Comparison of ENCODE assay signal across 24 cellular contexts in genomic region chr11:104776501-104777170, GRCh38.
A peak's percentile ranks its signal among the peaks of the same experiment; 100 is the strongest.
DNase-seq lines count a peak whose midpoint lies in the region; ATAC-seq, FAIRE-seq and TF ChIP-seq lines count a peak whose summit lies in the region.
"Had no signal": no experiment of that assay in that cellular context is flagged by ENCODE, and none has a peak within 500 bp of the region (broad histone marks: within the 10 kb centered on the region; RNA-seq: fewer than 3 reads in every experiment).

No MANE protein-coding gene starts in this region.

- ATAC-seq in HepG2 = no peak
- ATAC-seq in right lobe of liver = no peak
- ATAC-seq in HG02798 (IDR thresholded peaks at IDR 0.05; ENCODE audit: poor library complexity, unreplicated experiment) = no peak
- ATAC-seq in left lung = no peak
- ATAC-seq: activated CD4-positive, alpha-beta T cell treated with anti-CD3 and anti-CD28 coated beads for 36 hours; stimulated activated naive CD8-positive, alpha-beta T cell treated with anti-CD3 and anti-CD28 coated beads, Interleukin-15, amount 100 ng/mL, for 72 hours had no signal

- no peaks in the 10 kb centered on the region for H3K36me3 Mint-ChIP-seq in astrocyte (ENCODE audit: low read depth, unreplicated experiment)
- H3K36me3 Mint-ChIP-seq: neural progenitor cell had no signal

- in situ Hi-C loops in HepG2 (cut with HindIII; ENCODE audit: extremely low pct_ligation_motif_present, low pct_unique_long_range_greater_than_20kb) = no loop called here

- TF ChIP-seq RAD21 in HepG2 (CRISPR knock-in tag; IDR thresholded peaks at IDR 0.05) = no peak

- no peaks in the 10 kb centered on the region for H4K20me1 ChIP-seq in HepG2 (ENCODE audit: insufficient read depth, low read length)
- H4K20me1 ChIP-seq in astrocyte (ENCODE audit: insufficient read depth, low read length) = no peaks in the 10 kb centered on the region
- no peaks in the 10 kb centered on the region for H4K20me1 ChIP-seq in keratinocyte (ENCODE audit: control insufficient read depth, extremely low read depth, insufficient read depth, low read length)

- H3K4me3 ChIP-seq in HepG2 (replicated peaks in 1 of 3; ENCODE audit: insufficient read depth in 1 of 3, low read depth in 2 of 3, low read length in 3 of 3) (no peak overlapping the region), right lobe of liver (no peak overlapping the region), astrocyte (ENCODE audit: insufficient read depth, low read depth, low read length) (no peak overlapping the region), keratinocyte (ENCODE audit: control insufficient read depth in 2 of 3, extremely low read depth in 1 of 3, insufficient read depth in 2 of 3, low read depth in 1 of 3, low read length in 3 of 3) (no peak overlapping the region), left lung (no peak overlapping the region), H7 (ENCODE audit: insufficient read depth, low read depth, low read length) (no peak overlapping the region)
- H3K4me3 ChIP-seq: coronary artery, neural progenitor cell, tibial artery had no signal

- intact Hi-C loops in HepG2 (cut with micrococcal nuclease; ENCODE audit: unreplicated experiment) (no loop called here), right lobe of liver (cut with DNase I) (no loop called here), left lung (cut with DNase I) (no loop called here)

- no peak overlapping the region for H2AFZ ChIP-seq in HepG2 (ENCODE audit: low read length)
- H2AFZ ChIP-seq in astrocyte (ENCODE audit: low read depth, low read length) = no peak overlapping the region
- H2AFZ ChIP-seq in keratinocyte (ENCODE audit: control insufficient read depth, low read length) = peak overlapping the region; percentile 69
- H2AFZ ChIP-seq: neural progenitor cell had no signal

- no peak overlapping the region for H3K27ac Mint-ChIP-seq in astrocyte (ENCODE audit: unreplicated experiment)
- H3K27ac Mint-ChIP-seq: activated CD4-positive, alpha-beta T cell treated with anti-CD3 and anti-CD28 coated beads for 36 hours; activated T-cell treated with anti-CD3 and anti-CD28 coated beads, Interleukin-2, amount 50 U/mL, for 24 hours; endodermal cell; neural progenitor cell; T-helper 1 cell treated with Interleukin-12 subunit alpha and Interleukin-12 subunit beta and Interleukin-4 antibody, amounts not matched to agents 30 μg/mL and 1 μg/mL, for 36 hours had no signal

- DNase-seq in HepG2 (ENCODE audit: low spot score) (no peak), right lobe of liver (no peak), astrocyte (ENCODE audit: low read depth) (peak; percentile 25), keratinocyte (ENCODE audit: low read depth, low spot score) (peak; percentile 26), left lung (no peak), iPS-NIHi7 (ENCODE audit: extremely low spot score) (no peak), H7 (no peak)
- DNase-seq: activated CD4-positive, alpha-beta T cell treated with anti-CD3 and anti-CD28 coated beads for 36 hours; activated CD8-positive, alpha-beta memory T cell treated with anti-CD3 and anti-CD28 coated beads for 24 hours; activated T-cell treated with anti-CD3 and anti-CD28 coated beads, Interleukin-2, amount 50 U/mL, for 24 hours; BE2C; brain microvascular endothelial cell; COR-L47; endodermal cell; KBM-7; kidney glomerular epithelial cell; NCI-H1417 treated with DMSO at 0.1 percent for 48 hours; stimulated activated naive CD8-positive, alpha-beta T cell treated with anti-CD3 and anti-CD28 coated beads, Interleukin-15, amount 100 ng/mL, for 72 hours; tibial artery had no signal

- no peak for TF ChIP-seq POLR2A in HepG2 (IDR thresholded peaks at IDR 0.05; ENCODE audit: insufficient read depth in 1 of 2, low read depth in 2 of 2, low read length in 2 of 2)
- no peak for TF ChIP-seq POLR2A in right lobe of liver (IDR thresholded peaks at IDR 0.05)

- H3K9me3 ChIP-seq in HepG2 (ENCODE audit: low read length) (no peaks in the 10 kb centered on the region), right lobe of liver (no peaks in the 10 kb centered on the region), astrocyte (ENCODE audit: insufficient read depth, low read depth, low read length) (no peaks in the 10 kb centered on the region), keratinocyte (ENCODE audit: control insufficient read depth, low read depth, low read length) (no peaks in the 10 kb centered on the region), left lung (no peaks in the 10 kb centered on the region)
- H3K9me3 ChIP-seq: BE2C, tibial artery had no signal

- H3K79me2 ChIP-seq in HepG2 (ENCODE audit: insufficient read depth, low read length) = no peaks in the 10 kb centered on the region
- no peaks in the 10 kb centered on the region for H3K79me2 ChIP-seq in astrocyte (ENCODE audit: insufficient read depth, low read length)
- no peaks in the 10 kb centered on the region for H3K79me2 ChIP-seq in keratinocyte (ENCODE audit: control insufficient read depth, insufficient read depth, low read length)

- TF ChIP-seq EP300 in HepG2 (IDR thresholded peaks at IDR 0.05; ENCODE audit: low read depth in 2 of 2, low read length in 2 of 2) (no peak), HepG2 (CRISPR knock-in tag; IDR thresholded peaks at IDR 0.05; ENCODE audit: borderline replicate concordance) (no peak)

- dilution Hi-C loops in keratinocyte (cut with MboI; ENCODE audit: extremely low pct_ligation_motif_present, low sequenced_read_pairs) = no loop called here

- H3K9me1 ChIP-seq in keratinocyte (ENCODE audit: control insufficient read depth, extremely low read depth, insufficient read depth, low read length) = no peaks in the 10 kb centered on the region

- H3K36me3 ChIP-seq in HepG2 (replicated peaks in 1 of 2; ENCODE audit: control insufficient read depth in 1 of 2, insufficient read depth in 2 of 2, low read length in 2 of 2) (no peaks in the 10 kb centered on the region), right lobe of liver (no peaks in the 10 kb centered on the region), astrocyte (ENCODE audit: insufficient read depth, low read length) (no peaks in the 10 kb centered on the region), keratinocyte (ENCODE audit: control insufficient read depth in 2 of 2, extremely low read depth in 1 of 2, insufficient read depth in 2 of 2, low read length in 2 of 2) (no peaks in the 10 kb centered on the region), left lung (no peaks in the 10 kb centered on the region), H7 (replicated peaks; ENCODE audit: control insufficient read depth, insufficient read depth, low read length) (no peaks in the 10 kb centered on the region)
- H3K36me3 ChIP-seq: BE2C, brain microvascular endothelial cell, neural progenitor cell, tibial artery had no signal

- peaks cover 3% of the 10 kb centered on the region for H3K9me3 Mint-ChIP-seq in astrocyte (ENCODE audit: unreplicated experiment)

- H3K4me2 ChIP-seq in HepG2 (ENCODE audit: low read depth, low read length) (no peak overlapping the region), astrocyte (ENCODE audit: low read length) (no peak overlapping the region), keratinocyte (ENCODE audit: control insufficient read depth, extremely low read depth, insufficient read depth, low read depth, low read length) (peak overlapping the region; percentile 72)
- H3K4me2 ChIP-seq: neural progenitor cell had no signal

- no peaks in the 10 kb centered on the region for H3K4me1 ChIP-seq in HepG2 (ENCODE audit: insufficient read depth, low read length)
- no peaks in the 10 kb centered on the region for H3K4me1 ChIP-seq in right lobe of liver
- peaks cover 11% of the 10 kb centered on the region for H3K4me1 ChIP-seq in astrocyte (ENCODE audit: insufficient read depth, low read length)
- peaks cover 32% of the 10 kb centered on the region for H3K4me1 ChIP-seq in keratinocyte (ENCODE audit: control insufficient read depth, extremely low read depth, insufficient read depth, low read length)
- H3K4me1 ChIP-seq in left lung = peaks cover 0 to 8% of the 10 kb centered on the region in 2 donors
- H3K4me1 ChIP-seq: neural progenitor cell, tibial artery had no signal

- no peak overlapping the region for H3K4me3 Mint-ChIP-seq in astrocyte (ENCODE audit: unreplicated experiment)
- H3K4me3 Mint-ChIP-seq: activated CD4-positive, alpha-beta T cell treated with anti-CD3 and anti-CD28 coated beads for 36 hours; activated T-cell treated with anti-CD3 and anti-CD28 coated beads, Interleukin-2, amount 50 U/mL, for 24 hours; endodermal cell; neural progenitor cell; stimulated activated naive CD8-positive, alpha-beta T cell treated with anti-CD3 and anti-CD28 coated beads, Interleukin-15, amount 100 ng/mL, for 72 hours; T-helper 1 cell treated with Interleukin-12 subunit alpha and Interleukin-12 subunit beta and Interleukin-4 antibody, amounts not matched to agents 30 μg/mL and 1 μg/mL, for 36 hours had no signal

- H3K27me3 ChIP-seq in HepG2 (ENCODE audit: control insufficient read depth in 1 of 2, insufficient read depth in 2 of 2, low read length in 2 of 2) (no peaks in the 10 kb centered on the region), right lobe of liver (no peaks in the 10 kb centered on the region), astrocyte (ENCODE audit: insufficient read depth, low read length) (no peaks in the 10 kb centered on the region), keratinocyte (ENCODE audit: control insufficient read depth, extremely low read depth, insufficient read depth, low read length) (no peaks in the 10 kb centered on the region), left lung (no peaks in the 10 kb centered on the region), H7 (ENCODE audit: control insufficient read depth, insufficient read depth, low read length) (no peaks in the 10 kb centered on the region)
- H3K27me3 ChIP-seq: BE2C, brain microvascular endothelial cell, neural progenitor cell, tibial artery had no signal

- no peaks in the 10 kb centered on the region for H3K27me3 Mint-ChIP-seq in astrocyte (ENCODE audit: low read depth, unreplicated experiment)
- H3K27me3 Mint-ChIP-seq: activated CD4-positive, alpha-beta T cell treated with anti-CD3 and anti-CD28 coated beads for 36 hours; activated T-cell treated with anti-CD3 and anti-CD28 coated beads, Interleukin-2, amount 50 U/mL, for 24 hours; stimulated activated naive CD8-positive, alpha-beta T cell treated with anti-CD3 and anti-CD28 coated beads, Interleukin-15, amount 100 ng/mL, for 72 hours had no signal

- WGBS in HepG2 (ENCODE audit: low lambda C conversion rate) = under 1% methylated on average over 3 of the region's 3 CpGs
- 63% methylated on average over 3 of the region's 3 CpGs for WGBS in right lobe of liver (ENCODE audit: insufficient coverage, low coverage, low lambda C conversion rate, missing lambda C conversion rate)

- no peak for TF ChIP-seq CTCF in HepG2 (CRISPR knock-in tag; IDR thresholded peaks at IDR 0.05)
- no peak for TF ChIP-seq CTCF in right lobe of liver (IDR thresholded peaks at IDR 0.05)
- TF ChIP-seq CTCF in astrocyte (IDR thresholded peaks at IDR 0.05; ENCODE audit: insufficient read depth, low read depth, low read length) = no peak
- no peak for TF ChIP-seq CTCF in keratinocyte (optimal IDR thresholded peaks at IDR 0.05 in 1 of 3, IDR thresholded peaks at IDR 0.05 in 1 of 3, conservative IDR thresholded peaks at IDR 0.05 in 1 of 3; ENCODE audit: extremely low read depth in 1 of 3, insufficient read depth in 2 of 3, low read length in 3 of 3)
- TF ChIP-seq CTCF in left lung (IDR thresholded peaks at IDR 0.05) = no peak

- H3K9ac ChIP-seq in HepG2 (ENCODE audit: insufficient read depth, low read depth, low read length) (no peak overlapping the region), astrocyte (ENCODE audit: low read length) (no peak overlapping the region), keratinocyte (ENCODE audit: control insufficient read depth, extremely low read depth, insufficient read depth, low read length) (peak overlapping the region; percentile 31)
- H3K9ac ChIP-seq: neural progenitor cell had no signal

- POLR2A ChIA-PET in HepG2 (lab: Yijun Ruan, JAX) = no interaction called here

- peaks cover 20% of the 10 kb centered on the region for H3K4me1 Mint-ChIP-seq in astrocyte (ENCODE audit: low read depth, unreplicated experiment)

- BruUV-seq in HepG2 (replicated peaks; lab: Mats Ljungman, UMichigan) = no TSS peak

- FAIRE-seq in HepG2 (lab: Jason Lieb, UNC) = no peak
- no peak for FAIRE-seq in astrocyte (lab: Jason Lieb, UNC)
- peak; percentile 60 for FAIRE-seq in keratinocyte (lab: Jason Lieb, UNC)
- FAIRE-seq: RCC 7860 had no signal

- CTCF ChIA-PET in HepG2 (lab: Yijun Ruan, JAX; ENCODE audit: low intra/inter-chr PET ratio, low total read pairs) = no interaction called here

- H3K27ac ChIP-seq in HepG2 (ENCODE audit: extremely low read length, insufficient read depth, low read length) (no peak overlapping the region), right lobe of liver (no peak overlapping the region), astrocyte (ENCODE audit: low read depth, low read length) (no peak overlapping the region), keratinocyte (ENCODE audit: control insufficient read depth, insufficient read depth, low read length) (peak overlapping the region; percentile 75), left lung (no peak overlapping the region)
- H3K27ac ChIP-seq: brain microvascular endothelial cell, coronary artery, neural progenitor cell, tibial artery had no signal

Comparison
In these comparisons a context has a peak if more than half of its experiments do, and no peak if none do; other contexts are left out.
1. DNase-seq: peak in astrocyte (single experiment) and keratinocyte (single experiment); none in HepG2 (single experiment), right lobe of liver (0 of 3), left lung (0 of 2), iPS-NIHi7 (single experiment) and H7 (single experiment).